Comparison of ENCODE assay signal across 8 cellular contexts in the genomic region with DNA sequence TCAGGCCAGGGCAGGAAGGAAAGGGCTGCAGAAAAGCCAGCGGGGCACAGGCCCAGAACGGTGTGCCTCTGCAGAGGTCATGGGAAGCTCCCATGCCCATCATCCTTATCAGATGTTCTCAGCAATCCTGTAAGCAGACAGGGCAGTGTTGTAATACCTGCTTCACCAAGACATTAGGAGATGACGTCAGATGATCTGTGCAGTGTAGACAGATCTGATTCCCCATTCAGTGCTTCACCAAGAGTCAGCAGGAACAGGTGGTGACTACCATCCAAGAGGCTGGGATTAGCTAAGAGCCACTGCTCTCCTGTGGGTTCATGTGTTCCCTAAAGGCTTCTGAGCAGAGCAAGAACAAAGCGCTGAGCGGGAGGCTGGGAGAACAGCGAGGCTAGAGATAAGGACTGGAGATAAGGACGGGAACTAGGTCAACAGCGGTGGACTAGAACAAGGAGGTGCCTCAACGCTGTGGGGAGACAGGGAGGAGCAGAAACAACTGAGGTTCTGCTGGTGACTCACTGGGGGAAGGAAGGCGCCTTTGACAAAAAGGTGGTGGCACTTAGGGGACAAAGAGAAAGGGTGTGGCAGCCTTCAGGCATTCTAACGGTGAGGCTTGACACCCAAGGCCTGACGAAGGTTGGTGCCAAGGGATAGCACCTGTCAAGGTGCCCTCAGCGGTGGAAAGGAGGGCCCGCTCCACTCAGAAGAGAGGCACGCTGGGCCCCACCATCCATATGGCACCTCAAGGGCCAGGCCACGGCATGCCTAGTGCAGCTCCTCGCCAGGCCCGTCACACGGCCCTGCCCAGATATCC. TPM values are rescaled to one million over a fixed set of nuclear protein-coding genes. Genes with fewer than 3 reads are reported as not detected.
A peak's percentile ranks its signal among the peaks of the same experiment; 100 is the strongest.
DNase-seq lines count a peak whose midpoint lies in the region; ATAC-seq and TF ChIP-seq lines count a peak whose summit lies in the region.

No MANE protein-coding gene starts in this region.

- TF ChIP-seq CTCF in prostate gland (IDR thresholded peaks at IDR 0.05), result no peak

- peak; percentile 82 for ATAC-seq in activated CD8-positive, alpha-beta T cell treated with anti-CD3 and anti-CD28 coated beads, Interleukin-2, amount 10 ng/mL, durations not matched to agents 7 days and 5 days
- ATAC-seq in GM19351 (IDR thresholded peaks at IDR 0.05; ENCODE audit: unreplicated experiment) (no peak), GM18868 (IDR thresholded peaks at IDR 0.05; ENCODE audit: unreplicated experiment) (no peak), HG02852 (IDR thresholded peaks at IDR 0.05; ENCODE audit: unreplicated experiment) (no peak)

- H3K4me1 ChIP-seq in prostate gland (replicated peaks), result peaks cover 25% of the 10 kb centered on the region

- H3K36me3 ChIP-seq in prostate gland, result no peaks in the 10 kb centered on the region

- H3K27me3 Mint-ChIP-seq in activated CD8-positive, alpha-beta T cell treated with anti-CD3 and anti-CD28 coated beads, Interleukin-2, amount 10 ng/mL, durations not matched to agents 7 days and 5 days (ENCODE audit: low read depth), result no peaks in the 10 kb centered on the region

- peak overlapping the region; percentile 89 for H3K27ac ChIP-seq in epithelial cell of prostate
- H3K27ac ChIP-seq in prostate gland, result peak overlapping the region; percentile 33 to 41

- intact Hi-C loops in prostate gland (cut with DNase I), result no loop called here

- peaks cover 89% of the 10 kb centered on the region for H3K4me1 Mint-ChIP-seq in activated CD8-positive, alpha-beta T cell treated with anti-CD3 and anti-CD28 coated beads, Interleukin-2, amount 10 ng/mL, durations not matched to agents 7 days and 5 days (ENCODE audit: low read depth)

- no peaks in the 10 kb centered on the region for H3K9me3 ChIP-seq in prostate gland

- no peaks in the 10 kb centered on the region for H3K27me3 ChIP-seq in prostate gland (replicated peaks; ENCODE audit: insufficient read depth)

- peak overlapping the region; percentile 62 for H3K4me3 Mint-ChIP-seq in activated CD8-positive, alpha-beta T cell treated with anti-CD3 and anti-CD28 coated beads, Interleukin-2, amount 10 ng/mL, durations not matched to agents 7 days and 5 days

- CTCF ChIA-PET in activated CD8-positive, alpha-beta T cell treated with anti-CD3 and anti-CD28 coated beads, Interleukin-2, amount 10 ng/mL, durations not matched to agents 7 days and 5 days (lab: Charles Lee), result interaction anchor here (0.6 to 3.1 kb wide), 11 partner anchors 8 to 39 kb away, joined by 3 to 9 read pairs (median 4); no protein-coding TSS in a partner anchor

- H3K27ac Mint-ChIP-seq in activated CD8-positive, alpha-beta T cell treated with anti-CD3 and anti-CD28 coated beads, Interleukin-2, amount 10 ng/mL, durations not matched to agents 7 days and 5 days, result peak overlapping the region; percentile 82

- POLR2A ChIA-PET in activated CD8-positive, alpha-beta T cell treated with anti-CD3 and anti-CD28 coated beads, Interleukin-2, amount 10 ng/mL, durations not matched to agents 7 days and 5 days (lab: Charles Lee), result interaction anchor here (0.6 to 3.2 kb wide), 10 partner anchors 8 to 39 kb away, joined by 3 to 19 read pairs (median 4); a partner anchor contains a TSS

- H3K4me3 ChIP-seq in prostate gland, result no peak overlapping the region

- DNase-seq in DMS153 treated with DMSO at 0.1 percent for 48 hours (lab: John Stamatoyannopoulos, UW; ENCODE audit: unreplicated experiment), result peak; percentile 3
- DNase-seq in DMS153 (lab: John Stamatoyannopoulos, UW), result no peak
- peak; percentile 82 for DNase-seq in activated CD8-positive, alpha-beta T cell treated with anti-CD3 and anti-CD28 coated beads, Interleukin-2, amount 10 ng/mL, durations not matched to agents 7 days and 5 days
- peak; percentile 89 for DNase-seq in epithelial cell of prostate (ENCODE audit: low read depth, low spot score)
- peak; percentile 37 for DNase-seq in prostate gland (ENCODE audit: low spot score)

- no peaks in the 10 kb centered on the region for H3K9me3 Mint-ChIP-seq in activated CD8-positive, alpha-beta T cell treated with anti-CD3 and anti-CD28 coated beads, Interleukin-2, amount 10 ng/mL, durations not matched to agents 7 days and 5 days (ENCODE audit: insufficient read depth)

- WGBS in prostate gland, result 30% methylated on average over 19 of the region's 19 CpGs

- H3K36me3 Mint-ChIP-seq in activated CD8-positive, alpha-beta T cell treated with anti-CD3 and anti-CD28 coated beads, Interleukin-2, amount 10 ng/mL, durations not matched to agents 7 days and 5 days (ENCODE audit: low read depth), result peaks cover 42% of the 10 kb centered on the region

- no peak for TF ChIP-seq POLR2A in prostate gland (IDR thresholded peaks at IDR 0.05)

RNA-seq across cellular contexts. Expression of a gene that starts 28.4 kb away (rescaled TPM):
- total RNA-seq in activated CD8-positive, alpha-beta T cell treated with anti-CD3 and anti-CD28 coated beads, Interleukin-2, amount 10 ng/mL, durations not matched to agents 7 days and 5 days, result 10 to 100 TPM; 59.4 to 62.2 TPM
- 10 to 100 TPM; 34.6 to 78.7 TPM for total RNA-seq in prostate gland

RNA-seq across cellular contexts. Expression of a gene that starts 31.3 kb away (rescaled TPM):
- 100 to 1,000 TPM; 206 to 212 TPM for total RNA-seq in activated CD8-positive, alpha-beta T cell treated with anti-CD3 and anti-CD28 coated beads, Interleukin-2, amount 10 ng/mL, durations not matched to agents 7 days and 5 days
- 10 to 100 TPM; 25.8 to 53.5 TPM for total RNA-seq in prostate gland
